Comparison of ENCODE assay signal across 15 cellular contexts in genomic region chr9:123710299-123710698, GRCh38.
DNase-seq lines count a peak whose midpoint lies in the region; ATAC-seq, FAIRE-seq and TF ChIP-seq lines count a peak whose summit lies in the region.
"Had no signal": no experiment of that assay in that cellular context is flagged by ENCODE, and none has a peak within 500 bp of the region (broad histone marks: within the 10 kb centered on the region; RNA-seq: fewer than 3 reads in every experiment).

No MANE protein-coding gene starts in this region.

- intact Hi-C loops in K562 (cut with micrococcal nuclease), result no loop called here
- intact Hi-C loops in activated T-helper 2 cell treated with anti-CD3 and anti-CD28 coated beads, Interferon-gamma antibody, Interleukin-2, Interleukin-4, amounts not matched to agents 10 μg/mL and 5 μg/mL and 100 μg/mL, durations not matched to agents 14 hours and 24 hours and 36 hours (cut with micrococcal nuclease), result no loop called here

- H3K27ac Mint-ChIP-seq in activated T-helper 2 cell treated with anti-CD3 and anti-CD28 coated beads, Interferon-gamma antibody, Interleukin-2, Interleukin-4, amounts not matched to agents 10 μg/mL and 5 μg/mL and 100 μg/mL, durations not matched to agents 14 hours and 24 hours and 36 hours, result no peak overlapping the region
- H3K27ac Mint-ChIP-seq: effector memory CD8-positive, alpha-beta T cell; mesothelial cell of epicardium; progenitor cell of endocrine pancreas had no signal

- TF ChIP-seq RAD21 in K562 (CRISPR knock-in tag; conservative IDR thresholded peaks at IDR 0.05 in 1 of 2, IDR thresholded peaks at IDR 0.05 in 1 of 2), result no peak

- no peaks in the 10 kb centered on the region for H3K36me3 Mint-ChIP-seq in activated T-helper 2 cell treated with anti-CD3 and anti-CD28 coated beads, Interferon-gamma antibody, Interleukin-2, Interleukin-4, amounts not matched to agents 10 μg/mL and 5 μg/mL and 100 μg/mL, durations not matched to agents 14 hours and 24 hours and 36 hours (ENCODE audit: low read depth)

- WGBS in K562 (ENCODE audit: insufficient coverage, low coverage, missing lambda C conversion rate), result 50% methylated on average over 1 of the region's 1 CpG
- WGBS in upper lobe of left lung, 2 donors, result 61 to 64% methylated on average over 1 of the region's 1 CpG

- H3K4me3 Mint-ChIP-seq in activated T-helper 2 cell treated with anti-CD3 and anti-CD28 coated beads, Interferon-gamma antibody, Interleukin-2, Interleukin-4, amounts not matched to agents 10 μg/mL and 5 μg/mL and 100 μg/mL, durations not matched to agents 14 hours and 24 hours and 36 hours (ENCODE audit: low read depth), result no peak overlapping the region
- H3K4me3 Mint-ChIP-seq: effector memory CD8-positive, alpha-beta T cell; mesothelial cell of epicardium had no signal

- H3K79me2 ChIP-seq in K562 (ENCODE audit: control insufficient read depth, insufficient read depth, low read length), result no peaks in the 10 kb centered on the region

- DNase-seq in AG20443 (ENCODE audit: low spot score) (peak; percentile 61), HT1080 (ENCODE audit: low read depth) (peak; percentile 62), K562 (ENCODE audit: extremely low read depth in 1 of 4, low spot score in 3 of 4) (no peak), kidney epithelial cell (ENCODE audit: low read depth) (peak; percentile 77), upper lobe of left lung (no peak), AML-193 (lab: John Stamatoyannopoulos, UW) (no peak), GM20000 (ENCODE audit: low spot score) (no peak)
- DNase-seq in activated T-helper 2 cell treated with anti-CD3 and anti-CD28 coated beads, Interferon-gamma antibody, Interleukin-2, Interleukin-4, amounts not matched to agents 10 μg/mL and 5 μg/mL and 100 μg/mL, durations not matched to agents 14 hours and 24 hours and 36 hours (ENCODE audit: low spot score), result no peak
- DNase-seq: effector memory CD8-positive, alpha-beta T cell; NCI-H1092 treated with DMSO at 0.1 percent for 48 hours; NCI-H510A; stimulated activated CD4-positive, alpha-beta T cell treated with anti-CD3 and anti-CD28 coated beads, Interleukin-2, amount 100 ng/mL, for 48 hours; stimulated activated naive CD4-positive, alpha-beta T cell treated with Interleukin-2 at 50 U/mL for 16 hours had no signal

- ATAC-seq in K562 (no peak), upper lobe of left lung (ENCODE audit: low FRiP score in 2 of 2) (no peak)
- ATAC-seq: effector memory CD8-positive, alpha-beta T cell had no signal

- H3K27me3 ChIP-seq in K562 (ENCODE audit: control insufficient read depth in 2 of 2, insufficient read depth in 2 of 2, low read length in 2 of 2), result no peaks in the 10 kb centered on the region
- H3K27me3 ChIP-seq in kidney epithelial cell (ENCODE audit: control insufficient read depth, insufficient read depth, low read length), result no peaks in the 10 kb centered on the region
- no peaks in the 10 kb centered on the region for H3K27me3 ChIP-seq in upper lobe of left lung

- H3K4me1 Mint-ChIP-seq in activated T-helper 2 cell treated with anti-CD3 and anti-CD28 coated beads, Interferon-gamma antibody, Interleukin-2, Interleukin-4, amounts not matched to agents 10 μg/mL and 5 μg/mL and 100 μg/mL, durations not matched to agents 14 hours and 24 hours and 36 hours (ENCODE audit: low read depth), result no peaks in the 10 kb centered on the region
- H3K4me1 Mint-ChIP-seq: mesothelial cell of epicardium had no signal

- H3K4me2 ChIP-seq in K562 (ENCODE audit: insufficient read depth, low read length), result no peak overlapping the region

- TF ChIP-seq POLR2A in K562 (conservative IDR thresholded peaks at IDR 0.05), result no peak
- TF ChIP-seq POLR2A in upper lobe of left lung (IDR thresholded peaks at IDR 0.05), result no peak

- no peak overlapping the region for H3K9ac ChIP-seq in K562 (ENCODE audit: insufficient read depth in 1 of 2, low read depth in 2 of 2, low read length in 2 of 2)

- POLR2A ChIA-PET in K562 (lab: Yijun Ruan, JAX), result interaction anchor here (0.7 to 1.3 kb wide), 2 partner anchors 9 to 159 kb away, joined by 3 to 4 read pairs; no protein-coding TSS in a partner anchor

- CTCF ChIA-PET in K562 (lab: Yijun Ruan, JAX; ENCODE audit: low intra/inter-chr PET ratio), result no interaction called here

- no peak overlapping the region for H2AFZ ChIP-seq in K562 (ENCODE audit: low read depth, low read length)

- H3K27ac ChIP-seq in K562 (ENCODE audit: extremely low read depth, low read depth, low read length) (no peak overlapping the region), upper lobe of left lung (no peak overlapping the region)

- no TSS peak for BruUV-seq in K562 (replicated peaks; lab: Mats Ljungman, UMichigan)

- H3K36me3 ChIP-seq in K562 (ENCODE audit: control insufficient read depth, insufficient read depth, low read length) (no peaks in the 10 kb centered on the region), kidney epithelial cell (ENCODE audit: control insufficient read depth, insufficient read depth, low read length) (no peaks in the 10 kb centered on the region), upper lobe of left lung (no peaks in the 10 kb centered on the region)

- no peaks in the 10 kb centered on the region for H3K4me1 ChIP-seq in K562 (replicated peaks in 1 of 2; ENCODE audit: control insufficient read depth in 2 of 2, insufficient read depth in 2 of 2, low read length in 2 of 2)
- H3K4me1 ChIP-seq in upper lobe of left lung, result no peaks in the 10 kb centered on the region

- H3K9me3 ChIP-seq in K562 (replicated peaks; ENCODE audit: control insufficient read depth, insufficient read depth, low read depth, low read length) (no peaks in the 10 kb centered on the region), upper lobe of left lung (no peaks in the 10 kb centered on the region)

- peaks cover 5% of the 10 kb centered on the region for H3K9me3 Mint-ChIP-seq in activated T-helper 2 cell treated with anti-CD3 and anti-CD28 coated beads, Interferon-gamma antibody, Interleukin-2, Interleukin-4, amounts not matched to agents 10 μg/mL and 5 μg/mL and 100 μg/mL, durations not matched to agents 14 hours and 24 hours and 36 hours
- H3K9me3 Mint-ChIP-seq: effector memory CD8-positive, alpha-beta T cell had no signal

- H3K4me3 ChIP-seq in K562, result no peak overlapping the region
- H3K4me3 ChIP-seq in kidney epithelial cell (ENCODE audit: low read depth, low read length), result no peak overlapping the region
- no peak overlapping the region for H3K4me3 ChIP-seq in upper lobe of left lung

- no peaks in the 10 kb centered on the region for H4K20me1 ChIP-seq in K562 (replicated peaks; ENCODE audit: control insufficient read depth, insufficient read depth, low read length)

- FAIRE-seq in K562 (lab: Jason Lieb, UNC), result no peak

- H3K27me3 Mint-ChIP-seq in activated T-helper 2 cell treated with anti-CD3 and anti-CD28 coated beads, Interferon-gamma antibody, Interleukin-2, Interleukin-4, amounts not matched to agents 10 μg/mL and 5 μg/mL and 100 μg/mL, durations not matched to agents 14 hours and 24 hours and 36 hours (ENCODE audit: low read depth), result no peaks in the 10 kb centered on the region
- H3K27me3 Mint-ChIP-seq: effector memory CD8-positive, alpha-beta T cell had no signal

- TF ChIP-seq CTCF in K562 (IDR thresholded peaks at IDR 0.05 in 2 of 3, conservative IDR thresholded peaks at IDR 0.05 in 1 of 3; ENCODE audit: insufficient read depth in 2 of 3, low read depth in 1 of 3, low read length in 3 of 3) (no peak), kidney epithelial cell (IDR thresholded peaks at IDR 0.05; ENCODE audit: insufficient read depth, low read length, poor library complexity, severe bottlenecking) (no peak), upper lobe of left lung (IDR thresholded peaks at IDR 0.05) (no peak), GM20000 (IDR thresholded peaks at IDR 0.05; ENCODE audit: extremely low read depth, missing control alignments) (no peak)

- TF ChIP-seq EP300 in K562 (IDR thresholded peaks at IDR 0.05; ENCODE audit: low read length), result no peak
- TF ChIP-seq EP300 in upper lobe of left lung (IDR thresholded peaks at IDR 0.05), result no peak

- in situ Hi-C loops in K562 (cut with MboI), result no loop called here

- H3K9me1 ChIP-seq in K562 (ENCODE audit: control insufficient read depth, insufficient read depth, low read length), result no peaks in the 10 kb centered on the region

TF ChIP-seq in K562, 482 proteins besides CTCF, POLR2A, EP300 and RAD21 (continues in another document):
- TF ChIP-seq ZNF589 (CRISPR knock-in tag; IDR thresholded peaks at IDR 0.05; ENCODE audit: low read depth), result no peak
- peak; percentile 68 for TF ChIP-seq NFE2 (IDR thresholded peaks at IDR 0.05; ENCODE audit: low read depth)
- TF ChIP-seq ZNF316 (IDR thresholded peaks at IDR 0.05), result peak; percentile 85
- peak; percentile 59; the same call in 1 of the 2 replicates for TF ChIP-seq ARID3A (IDR thresholded peaks at IDR 0.05; ENCODE audit: borderline replicate concordance, low read depth, low read length)
- TF ChIP-seq SMARCB1 (IDR thresholded peaks at IDR 0.05; ENCODE audit: insufficient read length, low read depth), result no peak
- TF ChIP-seq GABPA (tag; conservative IDR thresholded peaks at IDR 0.05; ENCODE audit: low read depth), result no peak
- no peak for TF ChIP-seq MCM7 (IDR thresholded peaks at IDR 0.05)
- no peak for TF ChIP-seq GTF2F1 (IDR thresholded peaks at IDR 0.05; ENCODE audit: low read depth, low read length)
- no peak for TF ChIP-seq SPI1 (IDR thresholded peaks at IDR 0.05; ENCODE audit: borderline replicate concordance, low read depth, low read length)
- no peak for TF ChIP-seq ZNF778 (CRISPR knock-in tag; IDR thresholded peaks at IDR 0.05)
- no peak for TF ChIP-seq PHTF2 (CRISPR knock-in tag; IDR thresholded peaks at IDR 0.05)
- peak; percentile 81 for TF ChIP-seq MAFG (tag; conservative IDR thresholded peaks at IDR 0.05)
- TF ChIP-seq C11orf30 (IDR thresholded peaks at IDR 0.05; ENCODE audit: low read depth), result peak; percentile 83
- peak; percentile 55; the same call in 1 of the 2 replicates for TF ChIP-seq MAFF (IDR thresholded peaks at IDR 0.05; ENCODE audit: low read length)
- no peak for TF ChIP-seq WHSC1 (IDR thresholded peaks at IDR 0.05; ENCODE audit: low read length)

Comparison
In these comparisons a context has a peak if more than half of its experiments do, and no peak if none do; other contexts are left out.
1. DNase-seq: peak in AG20443 (single experiment), HT1080 (single experiment) and kidney epithelial cell (single experiment); none in K562 (0 of 4), upper lobe of left lung (0 of 2), AML-193 (0 of 2), activated T-helper 2 cell treated with anti-CD3 and anti-CD28 coated beads, Interferon-gamma antibody, Interleukin-2, Interleukin-4, amounts not matched to agents 10 μg/mL and 5 μg/mL and 100 μg/mL, durations not matched to agents 14 hours and 24 hours and 36 hours (single experiment) and GM20000 (single experiment).